8 cellular contexts compared by ENCODE assay signal in genomic region chr7:6385110-6385792, GRCh38. TPM values are rescaled to one million over a fixed set of nuclear protein-coding genes. Genes with fewer than 3 reads are reported as not detected.
DNase-seq lines count a peak whose midpoint lies in the region; ATAC-seq and TF ChIP-seq lines count a peak whose summit lies in the region.

No MANE protein-coding gene starts in this region.

- H3K27ac Mint-ChIP-seq in activated CD8-positive, alpha-beta memory T cell treated with anti-CD3 and anti-CD28 coated beads, Interleukin-2, amount 10 ng/mL, durations not matched to agents 7 days and 5 days: peak overlapping the region; percentile 3
- H3K27ac Mint-ChIP-seq in activated CD8-positive, alpha-beta T cell treated with anti-CD3 and anti-CD28 coated beads for 36 hours: peak overlapping the region; percentile 68

- H3K9me3 ChIP-seq in right atrium auricular region: no peaks in the 10 kb centered on the region

- intact Hi-C loops in activated CD8-positive, alpha-beta T cell treated with anti-CD3 and anti-CD28 coated beads for 36 hours (cut with micrococcal nuclease): loop anchor here (5.0 kb wide), 1 partner anchor 52 kb away; no protein-coding TSS in a partner anchor
- intact Hi-C loops in lower leg skin (cut with DNase I; ENCODE audit: low total_unique reads): no loop called here

- H3K9me3 Mint-ChIP-seq in activated CD8-positive, alpha-beta memory T cell treated with anti-CD3 and anti-CD28 coated beads, Interleukin-2, amount 10 ng/mL, durations not matched to agents 7 days and 5 days (ENCODE audit: low read depth): no peaks in the 10 kb centered on the region
- no peaks in the 10 kb centered on the region for H3K9me3 Mint-ChIP-seq in activated CD8-positive, alpha-beta T cell treated with anti-CD3 and anti-CD28 coated beads for 36 hours

- H3K4me3 ChIP-seq in right atrium auricular region (no peak overlapping the region), lower leg skin (ENCODE audit: low read depth, poor library complexity, severe bottlenecking) (no peak overlapping the region)

- H3K27me3 Mint-ChIP-seq in activated CD8-positive, alpha-beta memory T cell treated with anti-CD3 and anti-CD28 coated beads, Interleukin-2, amount 10 ng/mL, durations not matched to agents 7 days and 5 days: no peaks in the 10 kb centered on the region
- H3K27me3 Mint-ChIP-seq in activated CD8-positive, alpha-beta T cell treated with anti-CD3 and anti-CD28 coated beads for 36 hours: no peaks in the 10 kb centered on the region

- peaks cover 23% of the 10 kb centered on the region for H3K36me3 ChIP-seq in right atrium auricular region

- TF ChIP-seq POLR2A in lower leg skin (IDR thresholded peaks at IDR 0.05): no peak

- peaks cover 0 to 83% of the 10 kb centered on the region in 2 donors for H3K4me1 ChIP-seq in right atrium auricular region

- POLR2A ChIA-PET in activated CD8-positive, alpha-beta T cell treated with anti-CD3 and anti-CD28 coated beads for 36 hours (lab: Charles Lee): interaction anchor here (1.0 to 1.5 kb wide), 4 partner anchors 10 to 26 kb away, joined by 3 to 4 read pairs (median 3); no protein-coding TSS in a partner anchor

- peak overlapping the region; percentile 52 to 64 for H3K27ac ChIP-seq in right atrium auricular region

- no peak for DNase-seq in activated CD8-positive, alpha-beta memory T cell treated with anti-CD3 and anti-CD28 coated beads, Interleukin-2, amount 10 ng/mL, durations not matched to agents 7 days and 5 days
- DNase-seq in activated CD8-positive, alpha-beta memory T cell treated with anti-CD3 and anti-CD28 coated beads for 24 hours: no peak
- no peak for DNase-seq in activated CD8-positive, alpha-beta T cell treated with anti-CD3 and anti-CD28 coated beads for 36 hours
- DNase-seq in right atrium auricular region (ENCODE audit: low spot score): no peak
- DNase-seq in smooth muscle cell of the brain vasculature (ENCODE audit: low read depth, low spot score): peak; percentile 47
- no peak for DNase-seq in lower leg skin (ENCODE audit: low spot score in 2 of 2)

- TF ChIP-seq CTCF in activated CD8-positive, alpha-beta T cell treated with anti-CD3 and anti-CD28 coated beads for 36 hours (IDR thresholded peaks at IDR 0.05): no peak
- TF ChIP-seq CTCF in right atrium auricular region (IDR thresholded peaks at IDR 0.05) (no peak), lower leg skin (IDR thresholded peaks at IDR 0.05) (no peak)

- H3K27me3 ChIP-seq in right atrium auricular region: no peaks in the 10 kb centered on the region

- peaks cover 26% of the 10 kb centered on the region for H3K36me3 Mint-ChIP-seq in activated CD8-positive, alpha-beta memory T cell treated with anti-CD3 and anti-CD28 coated beads, Interleukin-2, amount 10 ng/mL, durations not matched to agents 7 days and 5 days
- H3K36me3 Mint-ChIP-seq in activated CD8-positive, alpha-beta T cell treated with anti-CD3 and anti-CD28 coated beads for 36 hours (ENCODE audit: low read depth): peaks cover 32% of the 10 kb centered on the region

- CTCF ChIA-PET in activated CD8-positive, alpha-beta memory T cell treated with anti-CD3 and anti-CD28 coated beads, Interleukin-2, amount 10 ng/mL, durations not matched to agents 7 days and 5 days (lab: Charles Lee): interaction anchor here (0.5 kb wide), 1 partner anchor 539 kb away, joined by 5 read pairs; no protein-coding TSS in a partner anchor
- CTCF ChIA-PET in activated CD8-positive, alpha-beta T cell treated with anti-CD3 and anti-CD28 coated beads for 36 hours (lab: Charles Lee): no interaction called here

- peaks cover 52% of the 10 kb centered on the region for H3K4me1 Mint-ChIP-seq in activated CD8-positive, alpha-beta memory T cell treated with anti-CD3 and anti-CD28 coated beads, Interleukin-2, amount 10 ng/mL, durations not matched to agents 7 days and 5 days
- peaks cover 56% of the 10 kb centered on the region for H3K4me1 Mint-ChIP-seq in activated CD8-positive, alpha-beta T cell treated with anti-CD3 and anti-CD28 coated beads for 36 hours (ENCODE audit: low read depth)

- no peak for ATAC-seq in activated CD8-positive, alpha-beta memory T cell treated with anti-CD3 and anti-CD28 coated beads, Interleukin-2, amount 10 ng/mL, durations not matched to agents 7 days and 5 days
- ATAC-seq in activated CD8-positive, alpha-beta T cell treated with anti-CD3 and anti-CD28 coated beads for 36 hours: no peak
- ATAC-seq in HG02938 (IDR thresholded peaks at IDR 0.05; ENCODE audit: unreplicated experiment) (no peak), HG03342 (IDR thresholded peaks at IDR 0.05; ENCODE audit: unreplicated experiment) (no peak)

- 25 to 28% methylated on average over 6 of the region's 6 CpGs for WGBS in lower leg skin, 2 donors

- no peak overlapping the region for H3K4me3 Mint-ChIP-seq in activated CD8-positive, alpha-beta memory T cell treated with anti-CD3 and anti-CD28 coated beads, Interleukin-2, amount 10 ng/mL, durations not matched to agents 7 days and 5 days
- H3K4me3 Mint-ChIP-seq in activated CD8-positive, alpha-beta T cell treated with anti-CD3 and anti-CD28 coated beads for 36 hours: no peak overlapping the region

RNA-seq across cellular contexts. Expression of gene RAC1, which starts 10.9 kb away (rescaled TPM):
- total RNA-seq in activated CD8-positive, alpha-beta memory T cell treated with anti-CD3 and anti-CD28 coated beads, Interleukin-2, amount 10 ng/mL, durations not matched to agents 7 days and 5 days: 100 to 1,000 TPM; 157 to 174 TPM
- 100 to 1,000 TPM; 143 to 152 TPM for total RNA-seq in activated CD8-positive, alpha-beta T cell treated with anti-CD3 and anti-CD28 coated beads for 36 hours
- total RNA-seq in right atrium auricular region: 100 to 1,000 TPM in 1 of 2 donors, 10 to 100 TPM in 1; 87.8 to 109 TPM
- total RNA-seq in lower leg skin: 100 to 1,000 TPM; 154 to 428 (median 255) TPM

RNA-seq across cellular contexts. Expression of gene FAM220A, which starts 36.5 kb away (rescaled TPM):
- 10 to 100 TPM in 1 of 2 experiments, 1 to 10 TPM in 1; 9.9 to 10.7 TPM for total RNA-seq in activated CD8-positive, alpha-beta memory T cell treated with anti-CD3 and anti-CD28 coated beads, Interleukin-2, amount 10 ng/mL, durations not matched to agents 7 days and 5 days
- 10 to 100 TPM; 10.7 to 11.3 TPM for total RNA-seq in activated CD8-positive, alpha-beta T cell treated with anti-CD3 and anti-CD28 coated beads for 36 hours
- 10 to 100 TPM; 18.8 to 25.4 TPM for total RNA-seq in right atrium auricular region
- total RNA-seq in lower leg skin: 10 to 100 TPM; 18.7 to 38.6 (median 24.3) TPM
